ENCODE assay signal across 12 cellular contexts in the genomic region with DNA sequence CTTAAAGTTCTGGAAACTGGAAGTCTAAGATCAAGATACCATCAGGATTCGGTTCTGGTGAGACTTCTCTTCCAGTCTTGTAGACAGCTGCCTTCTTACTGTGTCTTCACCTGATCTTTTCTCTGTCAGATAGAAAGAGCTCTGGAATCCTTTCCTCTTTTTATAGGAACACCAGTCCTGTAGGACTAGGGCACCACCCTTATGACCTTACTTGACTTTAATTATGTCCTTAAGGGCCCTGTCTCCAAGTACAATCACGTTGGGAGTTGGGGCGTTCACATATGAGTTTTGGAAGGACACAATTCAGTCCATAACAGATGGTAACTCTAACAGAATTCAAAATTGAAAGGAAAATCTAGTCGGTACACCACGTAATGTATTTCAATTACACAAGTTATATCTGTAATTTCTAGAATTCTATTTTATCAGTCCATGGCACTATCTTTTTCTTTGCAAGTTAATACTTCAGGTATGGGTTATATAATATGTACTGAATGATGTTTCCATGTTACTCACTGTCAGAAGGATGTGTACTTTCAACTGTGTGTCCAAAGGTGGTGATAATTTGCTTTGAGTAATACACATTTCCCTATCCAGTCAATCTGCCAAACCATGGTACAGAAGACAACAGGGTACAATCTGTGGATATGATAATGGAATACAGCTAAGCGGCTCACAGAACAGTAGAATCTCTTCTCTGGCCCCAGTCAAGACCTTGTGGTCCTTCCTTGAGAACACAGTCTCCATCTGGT. TPM values are rescaled to one million over a fixed set of nuclear protein-coding genes. Genes with fewer than 3 reads are reported as not detected.
"Had no signal": no experiment of that assay in that cellular context is flagged by ENCODE, and none has a peak within 500 bp of the region (broad histone marks: within the 10 kb centered on the region; RNA-seq: fewer than 3 reads in every experiment).

No MANE protein-coding gene starts in this region.

- DNase-seq: GOT3, H7, HFFc6, KBM-7 had no signal

- H3K27ac ChIP-seq: HL-60, KMS-11 had no signal

- H3K36me3 ChIP-seq: HAP-1 had no signal

- H3K36me3 Mint-ChIP-seq: IgD-negative memory B cell had no signal

- H3K27ac Mint-ChIP-seq: HFFc6 had no signal

- ATAC-seq: HCT116, HepG2 had no signal

- H3K4me1 Mint-ChIP-seq: IgD-negative memory B cell had no signal

- H3K4me3 Mint-ChIP-seq: HFFc6, IgD-negative memory B cell had no signal

- H3K9me3 Mint-ChIP-seq: HFFc6, IgD-negative memory B cell had no signal

- FAIRE-seq: HepG2 had no signal

- H3K9me3 ChIP-seq: HAP-1 had no signal

- H3K4me2 ChIP-seq: KMS-11 had no signal

- H3K4me3 ChIP-seq: HAP-1 had no signal

RNA-seq across cellular contexts. Expression of a gene that starts 1.2 kb away (rescaled TPM):
- total RNA-seq: H4, H7, HepG2, HFFc6, HT1080 had no signal
- polyA plus RNA-seq: HepG2, IgD-negative memory B cell had no signal

RNA-seq across cellular contexts. Expression of a gene that starts 48.1 kb away (rescaled TPM):
- total RNA-seq: H4, H7, HepG2, HFFc6, HT1080 had no signal
- polyA plus RNA-seq: HepG2, IgD-negative memory B cell had no signal

RNA-seq across cellular contexts. Expression of a gene that starts 50.7 kb away (rescaled TPM):
- total RNA-seq: H4, H7, HepG2, HFFc6, HT1080 had no signal
- polyA plus RNA-seq: HepG2, IgD-negative memory B cell had no signal

RNA-seq across cellular contexts. Expression of a gene that starts 52.5 kb away (rescaled TPM):
- total RNA-seq: HT1080 had no signal
- polyA plus RNA-seq: IgD-negative memory B cell had no signal

RNA-seq across cellular contexts. Expression of a gene that starts 59.2 kb away (rescaled TPM):
- total RNA-seq: H4, H7, HepG2, HFFc6, HT1080 had no signal
- polyA plus RNA-seq: HepG2, IgD-negative memory B cell had no signal
